In the genomic region with DNA sequence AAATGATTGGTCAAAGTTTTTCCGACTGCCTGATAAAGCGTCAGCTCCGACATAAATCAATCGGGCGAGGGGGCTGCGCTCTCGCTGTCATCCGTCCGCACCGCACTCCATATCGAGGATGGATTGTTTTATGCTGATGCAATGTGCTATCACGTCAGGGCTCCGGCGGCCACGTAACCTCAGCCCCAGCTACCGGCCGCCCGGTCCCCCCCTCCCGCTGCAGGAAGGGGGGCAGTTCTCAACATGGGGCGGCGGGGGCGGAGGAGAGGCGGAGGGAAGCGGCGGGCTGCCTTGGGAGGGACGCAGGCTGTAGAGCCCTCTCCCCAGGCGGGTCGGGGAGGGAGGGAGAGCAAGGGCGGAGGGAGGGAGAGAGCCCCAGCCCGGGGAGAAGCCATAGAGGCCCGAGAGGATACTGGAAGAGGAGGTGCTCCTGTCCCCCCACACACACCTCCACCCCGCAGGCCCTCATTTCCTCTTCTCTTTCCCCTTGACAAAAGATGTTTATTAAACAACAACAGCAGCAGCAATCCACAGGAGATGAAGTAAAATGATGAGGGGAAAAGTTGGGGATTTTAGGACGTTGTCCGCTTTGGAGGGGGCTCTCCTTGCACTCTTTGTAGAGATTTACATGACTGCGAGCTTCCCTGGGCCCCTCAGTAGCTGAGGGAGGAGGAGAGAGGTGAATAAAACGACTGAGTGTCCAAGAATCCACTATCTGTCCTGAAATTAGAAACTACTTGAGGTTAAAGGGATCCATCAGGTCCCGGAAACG, we compare ENCODE assay signal across 1 cellular context.
TF ChIP-seq lines count a peak whose summit lies in the region.

No MANE protein-coding gene starts in this region.

TF ChIP-seq in HEK293, 187 proteins besides CTCF, POLR2A, EP300 and RAD21 (continued from another document):
- TF ChIP-seq, protein P1, sequence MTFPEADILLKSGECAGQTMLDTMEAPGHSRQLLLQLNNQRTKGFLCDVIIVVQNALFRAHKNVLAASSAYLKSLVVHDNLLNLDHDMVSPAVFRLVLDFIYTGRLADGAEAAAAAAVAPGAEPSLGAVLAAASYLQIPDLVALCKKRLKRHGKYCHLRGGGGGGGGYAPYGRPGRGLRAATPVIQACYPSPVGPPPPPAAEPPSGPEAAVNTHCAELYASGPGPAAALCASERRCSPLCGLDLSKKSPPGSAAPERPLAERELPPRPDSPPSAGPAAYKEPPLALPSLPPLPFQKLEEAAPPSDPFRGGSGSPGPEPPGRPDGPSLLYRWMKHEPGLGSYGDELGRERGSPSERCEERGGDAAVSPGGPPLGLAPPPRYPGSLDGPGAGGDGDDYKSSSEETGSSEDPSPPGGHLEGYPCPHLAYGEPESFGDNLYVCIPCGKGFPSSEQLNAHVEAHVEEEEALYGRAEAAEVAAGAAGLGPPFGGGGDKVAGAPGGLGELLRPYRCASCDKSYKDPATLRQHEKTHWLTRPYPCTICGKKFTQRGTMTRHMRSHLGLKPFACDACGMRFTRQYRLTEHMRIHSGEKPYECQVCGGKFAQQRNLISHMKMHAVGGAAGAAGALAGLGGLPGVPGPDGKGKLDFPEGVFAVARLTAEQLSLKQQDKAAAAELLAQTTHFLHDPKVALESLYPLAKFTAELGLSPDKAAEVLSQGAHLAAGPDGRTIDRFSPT (tag by site-specific recombination; IDR thresholded peaks at IDR 0.05): peak; percentile 88
- TF ChIP-seq ZNF169 (tag by site-specific recombination; IDR thresholded peaks at IDR 0.05): no peak
- TF ChIP-seq ZNF514 (tag by site-specific recombination; IDR thresholded peaks at IDR 0.05): no peak
- TF ChIP-seq ZNF350 (tag by site-specific recombination; IDR thresholded peaks at IDR 0.05): no peak
- TF ChIP-seq ZNF629 (tag by site-specific recombination; IDR thresholded peaks at IDR 0.05): peak; percentile 100
- peak; percentile 91 for TF ChIP-seq KLF10 (tag by site-specific recombination; IDR thresholded peaks at IDR 0.05)
- peak; percentile 96 for TF ChIP-seq ZBTB8A (tag by site-specific recombination; IDR thresholded peaks at IDR 0.05)
- TF ChIP-seq, protein P2, sequence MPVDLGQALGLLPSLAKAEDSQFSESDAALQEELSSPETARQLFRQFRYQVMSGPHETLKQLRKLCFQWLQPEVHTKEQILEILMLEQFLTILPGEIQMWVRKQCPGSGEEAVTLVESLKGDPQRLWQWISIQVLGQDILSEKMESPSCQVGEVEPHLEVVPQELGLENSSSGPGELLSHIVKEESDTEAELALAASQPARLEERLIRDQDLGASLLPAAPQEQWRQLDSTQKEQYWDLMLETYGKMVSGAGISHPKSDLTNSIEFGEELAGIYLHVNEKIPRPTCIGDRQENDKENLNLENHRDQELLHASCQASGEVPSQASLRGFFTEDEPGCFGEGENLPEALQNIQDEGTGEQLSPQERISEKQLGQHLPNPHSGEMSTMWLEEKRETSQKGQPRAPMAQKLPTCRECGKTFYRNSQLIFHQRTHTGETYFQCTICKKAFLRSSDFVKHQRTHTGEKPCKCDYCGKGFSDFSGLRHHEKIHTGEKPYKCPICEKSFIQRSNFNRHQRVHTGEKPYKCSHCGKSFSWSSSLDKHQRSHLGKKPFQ (tag by site-specific recombination; IDR thresholded peaks at IDR 0.05): peak; percentile 35; the same call in 1 of the 2 replicates
- TF ChIP-seq SCRT1 (tag by site-specific recombination; IDR thresholded peaks at IDR 0.05; ENCODE audit: borderline replicate concordance): no peak
- TF ChIP-seq, protein P3, sequence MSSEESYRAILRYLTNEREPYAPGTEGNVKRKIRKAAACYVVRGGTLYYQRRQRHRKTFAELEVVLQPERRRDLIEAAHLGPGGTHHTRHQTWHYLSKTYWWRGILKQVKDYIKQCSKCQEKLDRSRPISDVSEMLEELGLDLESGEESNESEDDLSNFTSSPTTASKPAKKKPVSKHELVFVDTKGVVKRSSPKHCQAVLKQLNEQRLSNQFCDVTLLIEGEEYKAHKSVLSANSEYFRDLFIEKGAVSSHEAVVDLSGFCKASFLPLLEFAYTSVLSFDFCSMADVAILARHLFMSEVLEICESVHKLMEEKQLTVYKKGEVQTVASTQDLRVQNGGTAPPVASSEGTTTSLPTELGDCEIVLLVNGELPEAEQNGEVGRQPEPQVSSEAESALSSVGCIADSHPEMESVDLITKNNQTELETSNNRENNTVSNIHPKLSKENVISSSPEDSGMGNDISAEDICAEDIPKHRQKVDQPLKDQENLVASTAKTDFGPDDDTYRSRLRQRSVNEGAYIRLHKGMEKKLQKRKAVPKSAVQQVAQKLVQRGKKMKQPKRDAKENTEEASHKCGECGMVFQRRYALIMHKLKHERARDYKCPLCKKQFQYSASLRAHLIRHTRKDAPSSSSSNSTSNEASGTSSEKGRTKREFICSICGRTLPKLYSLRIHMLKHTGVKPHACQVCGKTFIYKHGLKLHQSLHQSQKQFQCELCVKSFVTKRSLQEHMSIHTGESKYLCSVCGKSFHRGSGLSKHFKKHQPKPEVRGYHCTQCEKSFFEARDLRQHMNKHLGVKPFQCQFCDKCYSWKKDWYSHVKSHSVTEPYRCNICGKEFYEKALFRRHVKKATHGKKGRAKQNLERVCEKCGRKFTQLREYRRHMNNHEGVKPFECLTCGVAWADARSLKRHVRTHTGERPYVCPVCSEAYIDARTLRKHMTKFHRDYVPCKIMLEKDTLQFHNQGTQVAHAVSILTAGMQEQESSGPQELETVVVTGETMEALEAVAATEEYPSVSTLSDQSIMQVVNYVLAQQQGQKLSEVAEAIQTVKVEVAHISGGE (tag by site-specific recombination; conservative IDR thresholded peaks at IDR 0.05; ENCODE audit: low read depth): peak; percentile 78
- TF ChIP-seq ZNF654 (tag by site-specific recombination; IDR thresholded peaks at IDR 0.05; ENCODE audit: low read depth): no peak
- no peak for TF ChIP-seq ZSCAN16 (tag by site-specific recombination; IDR thresholded peaks at IDR 0.05)
- no peak for TF ChIP-seq ZNF311 (tag by site-specific recombination; IDR thresholded peaks at IDR 0.05; ENCODE audit: borderline replicate concordance)
- peak; percentile 74 for TF ChIP-seq ZNF692 (tag by site-specific recombination; IDR thresholded peaks at IDR 0.05)
- no peak for TF ChIP-seq ZNF121 (tag by site-specific recombination; IDR thresholded peaks at IDR 0.05)
- TF ChIP-seq, protein P4, sequence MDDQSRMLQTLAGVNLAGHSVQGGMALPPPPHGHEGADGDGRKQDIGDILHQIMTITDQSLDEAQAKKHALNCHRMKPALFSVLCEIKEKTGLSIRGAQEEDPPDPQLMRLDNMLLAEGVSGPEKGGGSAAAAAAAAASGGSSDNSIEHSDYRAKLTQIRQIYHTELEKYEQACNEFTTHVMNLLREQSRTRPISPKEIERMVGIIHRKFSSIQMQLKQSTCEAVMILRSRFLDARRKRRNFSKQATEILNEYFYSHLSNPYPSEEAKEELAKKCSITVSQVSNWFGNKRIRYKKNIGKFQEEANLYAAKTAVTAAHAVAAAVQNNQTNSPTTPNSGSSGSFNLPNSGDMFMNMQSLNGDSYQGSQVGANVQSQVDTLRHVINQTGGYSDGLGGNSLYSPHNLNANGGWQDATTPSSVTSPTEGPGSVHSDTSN (CRISPR knock-in tag; IDR thresholded peaks at IDR 0.05): peak; percentile 88; the same call in 1 of the 2 replicates
- peak; percentile 91 for TF ChIP-seq PRDM4 (tag by site-specific recombination; IDR thresholded peaks at IDR 0.05)
- TF ChIP-seq MEIS1 (CRISPR knock-in tag; IDR thresholded peaks at IDR 0.05; ENCODE audit: borderline replicate concordance): peak; percentile 88
- TF ChIP-seq, protein P5, sequence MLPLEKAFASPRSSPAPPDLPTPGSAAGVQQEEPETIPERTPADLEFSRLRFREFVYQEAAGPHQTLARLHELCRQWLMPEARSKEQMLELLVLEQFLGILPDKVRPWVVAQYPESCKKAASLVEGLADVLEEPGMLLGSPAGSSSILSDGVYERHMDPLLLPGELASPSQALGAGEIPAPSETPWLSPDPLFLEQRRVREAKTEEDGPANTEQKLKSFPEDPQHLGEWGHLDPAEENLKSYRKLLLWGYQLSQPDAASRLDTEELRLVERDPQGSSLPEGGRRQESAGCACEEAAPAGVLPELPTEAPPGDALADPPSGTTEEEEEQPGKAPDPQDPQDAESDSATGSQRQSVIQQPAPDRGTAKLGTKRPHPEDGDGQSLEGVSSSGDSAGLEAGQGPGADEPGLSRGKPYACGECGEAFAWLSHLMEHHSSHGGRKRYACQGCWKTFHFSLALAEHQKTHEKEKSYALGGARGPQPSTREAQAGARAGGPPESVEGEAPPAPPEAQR (tag by site-specific recombination; IDR thresholded peaks at IDR 0.05): peak; percentile 62; the same call in 1 of the 2 replicates
- no peak for TF ChIP-seq GLI4 (tag by site-specific recombination; IDR thresholded peaks at IDR 0.05)
- TF ChIP-seq, protein P6, sequence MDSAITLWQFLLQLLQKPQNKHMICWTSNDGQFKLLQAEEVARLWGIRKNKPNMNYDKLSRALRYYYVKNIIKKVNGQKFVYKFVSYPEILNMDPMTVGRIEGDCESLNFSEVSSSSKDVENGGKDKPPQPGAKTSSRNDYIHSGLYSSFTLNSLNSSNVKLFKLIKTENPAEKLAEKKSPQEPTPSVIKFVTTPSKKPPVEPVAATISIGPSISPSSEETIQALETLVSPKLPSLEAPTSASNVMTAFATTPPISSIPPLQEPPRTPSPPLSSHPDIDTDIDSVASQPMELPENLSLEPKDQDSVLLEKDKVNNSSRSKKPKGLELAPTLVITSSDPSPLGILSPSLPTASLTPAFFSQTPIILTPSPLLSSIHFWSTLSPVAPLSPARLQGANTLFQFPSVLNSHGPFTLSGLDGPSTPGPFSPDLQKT (IDR thresholded peaks at IDR 0.05; ENCODE audit: borderline replicate concordance, low read depth, low read length): no peak
- TF ChIP-seq ZSCAN23 (tag by site-specific recombination; IDR thresholded peaks at IDR 0.05): peak; percentile 41; the same call in 1 of the 2 replicates
- TF ChIP-seq ZNF114 (tag by site-specific recombination; IDR thresholded peaks at IDR 0.05): no peak
- no peak for TF ChIP-seq ZNF16 (tag by site-specific recombination; IDR thresholded peaks at IDR 0.05; ENCODE audit: low read depth)
- TF ChIP-seq ZNF791 (tag by site-specific recombination; IDR thresholded peaks at IDR 0.05): no peak
- no peak for TF ChIP-seq MYNN (tag by site-specific recombination; IDR thresholded peaks at IDR 0.05; ENCODE audit: borderline replicate concordance)
- TF ChIP-seq ZNF221 (tag by site-specific recombination; IDR thresholded peaks at IDR 0.05; ENCODE audit: borderline replicate concordance): no peak
- TF ChIP-seq IKZF3 (tag by site-specific recombination; IDR thresholded peaks at IDR 0.05): peak; percentile 86
- no peak for TF ChIP-seq ZNF416 (tag by site-specific recombination; IDR thresholded peaks at IDR 0.05)
- peak; percentile 15 for TF ChIP-seq ZBTB26 (tag by site-specific recombination; optimal IDR thresholded peaks at IDR 0.05)
- TF ChIP-seq OVOL3 (tag by site-specific recombination; IDR thresholded peaks at IDR 0.05): no peak
- no peak for TF ChIP-seq ZNF155 (tag by site-specific recombination; IDR thresholded peaks at IDR 0.05)
